13 cellular contexts compared by ENCODE assay signal in genomic region chr10:60433684-60434083, GRCh38. TPM values are rescaled to one million over a fixed set of nuclear protein-coding genes. Genes with fewer than 3 reads are reported as not detected.
A peak's percentile ranks its signal among the peaks of the same experiment; 100 is the strongest.
DNase-seq lines count a peak whose midpoint lies in the region; ATAC-seq and TF ChIP-seq lines count a peak whose summit lies in the region.
"Had no signal": no experiment of that assay in that cellular context is flagged by ENCODE, and none has a peak within 500 bp of the region (broad histone marks: within the 10 kb centered on the region; RNA-seq: fewer than 3 reads in every experiment).

No MANE protein-coding gene starts in this region.

- DNase-seq in AG20443 (ENCODE audit: low spot score) (peak; percentile 41), PC-3 (peak; percentile 61), dedifferentiated amniotic fluid mesenchymal stem cell (ENCODE audit: extremely low spot score) (peak; percentile 72), neuronal stem cell (ENCODE audit: low spot score) (no peak), kidney glomerular epithelial cell (lab: John Stamatoyannopoulos, UW) (no peak), right lobe of liver (no peak)
- DNase-seq: activated T-cell treated with anti-CD3 and anti-CD28 coated beads, Interleukin-2, amount 50 U/mL, for 1 hour had no signal

- no peak for TF ChIP-seq CTCF in PC-3 (conservative IDR thresholded peaks at IDR 0.05; ENCODE audit: low read depth, low read length)
- no peak for TF ChIP-seq CTCF in right lobe of liver (IDR thresholded peaks at IDR 0.05)

- no peak overlapping the region for H2BK120ac ChIP-seq in neuronal stem cell (ENCODE audit: low read depth, low read length)

- H3K27me3 ChIP-seq in PC-3 (ENCODE audit: low read length): no peaks in the 10 kb centered on the region
- H3K27me3 ChIP-seq in neuronal stem cell (ENCODE audit: control insufficient read depth in 3 of 3, insufficient read depth in 3 of 3, low read depth in 1 of 3, low read length in 3 of 3): no peaks in the 10 kb centered on the region
- H3K27me3 ChIP-seq in right lobe of liver: no peaks in the 10 kb centered on the region
- H3K27me3 ChIP-seq: BE2C, pancreas, Peyer's patch had no signal

- H3K4me2 ChIP-seq in PC-3 (ENCODE audit: low read length): 0 out of 2 replicates have a peak overlapping the region, but pooled peaks have one; percentile 0
- H3K4me2 ChIP-seq in neuronal stem cell (ENCODE audit: insufficient read depth, low read length, poor library complexity, severe bottlenecking): no peak overlapping the region

- H4K8ac ChIP-seq in neuronal stem cell (ENCODE audit: low read depth, low read length): no peak overlapping the region

- WGBS in neuronal stem cell (ENCODE audit: extremely low coverage in 2 of 2, insufficient read length in 2 of 2, insufficient replicate concordance in 1 of 2), 2 donors: no CpG with 5 or more reads among the region's 3 CpGs
- 36% methylated on average over 3 of the region's 3 CpGs for whole genome bisulfite sequencing in right lobe of liver (ENCODE audit: insufficient coverage, low coverage, low lambda C conversion rate, missing lambda C conversion rate)

- H3K9ac ChIP-seq in PC-3 (ENCODE audit: low read length): no peak overlapping the region
- H3K9ac ChIP-seq in neuronal stem cell (ENCODE audit: low read depth, low read length, poor library complexity): no peak overlapping the region

- POLR2A ChIA-PET in PC-3 (lab: Charles Lee; ENCODE audit: unreplicated experiment): interaction anchor here (0.6 to 0.8 kb wide), 3 partner anchors 22 to 163 kb away, joined by 3 to 6 read pairs (median 3); no protein-coding TSS in a partner anchor

- H2BK15ac ChIP-seq in neuronal stem cell (ENCODE audit: low read length): no peak overlapping the region

- no peaks in the 10 kb centered on the region for H3K79me2 ChIP-seq in PC-3 (ENCODE audit: low read length)

- H4K20me1 ChIP-seq in PC-3 (ENCODE audit: low read length): no peaks in the 10 kb centered on the region

- intact Hi-C loops in PC-3 (cut with micrococcal nuclease) (loop anchor here (1.0 to 2.0 kb wide), 9 partner anchors 49 to 333 kb away; no protein-coding TSS in a partner anchor), right lobe of liver (cut with DNase I) (no loop called here)

- CTCF ChIA-PET in PC-3 (lab: Charles Lee): interaction anchor here (0.6 to 1.3 kb wide), 4 partner anchors 195 to 230 kb away, joined by 4 to 16 read pairs (median 6); no protein-coding TSS in a partner anchor

- H2BK12ac ChIP-seq in neuronal stem cell (ENCODE audit: low read length): no peak overlapping the region

- H3F3A ChIP-seq in PC-3 (ENCODE audit: low read length, unreplicated experiment): no peaks in the 10 kb centered on the region

- no peak overlapping the region for H2BK5ac ChIP-seq in neuronal stem cell (ENCODE audit: low read length)

- no peak for TF ChIP-seq POLR2A in right lobe of liver (IDR thresholded peaks at IDR 0.05)

- peak; percentile 70 for ATAC-seq in PC-3
- no peak for ATAC-seq in right lobe of liver
- ATAC-seq in HG03571 (IDR thresholded peaks at IDR 0.05; ENCODE audit: unreplicated experiment): no peak
- no peak for ATAC-seq in GM21717 (IDR thresholded peaks at IDR 0.05; ENCODE audit: unreplicated experiment)

- no peak overlapping the region for H4K91ac ChIP-seq in neuronal stem cell (ENCODE audit: low read depth, low read length, poor library complexity)

- H3K14ac ChIP-seq in neuronal stem cell (ENCODE audit: low read length): no peak overlapping the region

- H3K18ac ChIP-seq in neuronal stem cell (ENCODE audit: low read length): no peak overlapping the region

- H3K36me3 ChIP-seq in PC-3 (ENCODE audit: low read depth, low read length) (no peaks in the 10 kb centered on the region), neuronal stem cell (replicated peaks in 1 of 2; ENCODE audit: control insufficient read depth in 2 of 2, insufficient read depth in 2 of 2, low read length in 2 of 2) (no peaks in the 10 kb centered on the region), right lobe of liver (no peaks in the 10 kb centered on the region)
- H3K36me3 ChIP-seq: BE2C, pancreas, Peyer's patch had no signal

- H3K9me3 ChIP-seq in PC-3 (ENCODE audit: low read length): no peaks in the 10 kb centered on the region
- peaks cover 0 to 10% of the 10 kb centered on the region in 2 donors for H3K9me3 ChIP-seq in neuronal stem cell (replicated peaks in 1 of 2; ENCODE audit: control insufficient read depth in 2 of 2, insufficient read depth in 1 of 2, low read depth in 1 of 2, low read length in 2 of 2)
- H3K9me3 ChIP-seq in right lobe of liver: no peaks in the 10 kb centered on the region
- H3K9me3 ChIP-seq: BE2C, pancreas, Peyer's patch had no signal

- H3K4me1 ChIP-seq in PC-3 (ENCODE audit: insufficient read depth, low read length): peaks cover 42% of the 10 kb centered on the region
- H3K4me1 ChIP-seq in neuronal stem cell (ENCODE audit: control insufficient read depth in 2 of 2, insufficient read depth in 1 of 2, low read depth in 1 of 2, low read length in 2 of 2): peaks cover 0 to 6% of the 10 kb centered on the region in 2 donors
- H3K4me1 ChIP-seq in right lobe of liver: peaks cover 0 to 10% (median 4%) of the 10 kb centered on the region in 4 donors
- H3K4me1 ChIP-seq: pancreas had no signal

- BruUV-seq in PC-3 (replicated peaks; lab: Mats Ljungman, UMichigan): no TSS peak

- no peak overlapping the region for H3K23ac ChIP-seq in neuronal stem cell (ENCODE audit: low read depth, low read length, poor library complexity)

- no peak overlapping the region for H2AK5ac ChIP-seq in neuronal stem cell (ENCODE audit: low read depth, low read length)

- H2AFZ ChIP-seq in PC-3 (ENCODE audit: low read length): no peak overlapping the region
- peak overlapping the region; percentile 12 for H2AFZ ChIP-seq in neuronal stem cell (ENCODE audit: low read length)

- 0 out of 2 replicates have a peak overlapping the region, but pooled peaks have one; percentile 1 for H3K27ac ChIP-seq in PC-3 (ENCODE audit: low read length)
- H3K27ac ChIP-seq in neuronal stem cell (replicated peaks; ENCODE audit: low read length): no peak overlapping the region
- H3K27ac ChIP-seq in right lobe of liver: no peak overlapping the region
- H3K27ac ChIP-seq: pancreas, Peyer's patch had no signal

- H3K4me3 ChIP-seq in PC-3 (ENCODE audit: low read length) (no peak overlapping the region), neuronal stem cell (ENCODE audit: low read length in 2 of 2) (no peak overlapping the region), right lobe of liver (no peak overlapping the region)
- H3K4me3 ChIP-seq: GM12878, pancreas, Peyer's patch had no signal

- no peak overlapping the region for H3K4ac ChIP-seq in neuronal stem cell (ENCODE audit: low read length)

- H3K9me2 ChIP-seq in PC-3 (replicated peaks; ENCODE audit: low read length): no peaks in the 10 kb centered on the region

- H3K79me1 ChIP-seq in neuronal stem cell (ENCODE audit: low read depth, low read length): no peaks in the 10 kb centered on the region

RNA-seq across cellular contexts. Expression of gene ANK3, which starts 44.0 kb away (rescaled TPM):
- total RNA-seq in PC-3 (2014; rRNA removed) (29.5 and 33.6 TPM in 2 replicates), right lobe of liver (10 to 100 TPM in 5 of 6 experiments, 1 to 10 TPM in 1; 7.8 to 25.7 (median 16.6) TPM)
- polyA plus RNA-seq in neuronal stem cell (2013, experiment 1 of 2): 57.1 TPM
- 57.8 TPM for polyA plus RNA-seq in neuronal stem cell (2013, experiment 2 of 2)

Comparison
In these comparisons a context has a peak if more than half of its experiments do, and no peak if none do; other contexts are left out.
1. DNase-seq: peak in AG20443 (single experiment), PC-3 (single experiment) and dedifferentiated amniotic fluid mesenchymal stem cell (single experiment); none in neuronal stem cell (single experiment), kidney glomerular epithelial cell (single experiment) and right lobe of liver (0 of 3).